Comparison of ENCODE assay signal across 9 cellular contexts in genomic region chr19:8577247-8577646, GRCh38. TPM values are rescaled to one million over a fixed set of nuclear protein-coding genes. Genes with fewer than 3 reads are reported as not detected.
A peak's percentile ranks its signal among the peaks of the same experiment; 100 is the strongest.
DNase-seq lines count a peak whose midpoint lies in the region; ATAC-seq and TF ChIP-seq lines count a peak whose summit lies in the region.
"Had no signal": no experiment of that assay in that cellular context is flagged by ENCODE, and none has a peak within 500 bp of the region (broad histone marks: within the 10 kb centered on the region; RNA-seq: fewer than 3 reads in every experiment).

Gene MYO1F, minus strand, starts transcription at chr19:8577442. Its CDS starts 133 bp downstream, at chr19:8577309.

- no CpG with 5 or more reads among the region's 7 CpGs for WGBS in mesendoderm (ENCODE audit: extremely low coverage, insufficient coverage, low lambda C conversion rate)

- peak; percentile 48 for DNase-seq in activated naive CD4-positive, alpha-beta T cell treated with anti-CD3 and anti-CD28 coated beads, Interleukin-2, amount 10 ng/mL, durations not matched to agents 7 days and 5 days
- DNase-seq in activated naive CD4-positive, alpha-beta T cell (lab: John Stamatoyannopoulos, UW) = no peak
- DNase-seq in activated naive CD4-positive, alpha-beta T cell treated with anti-CD3 and anti-CD28 coated beads, Interleukin-2, amount 50 U/mL, for 72 hours (ENCODE audit: low spot score in 2 of 2) = no peak
- DNase-seq in mesendoderm = no peak
- no peak for DNase-seq in vagina (ENCODE audit: extremely low spot score in 2 of 2)
- DNase-seq in DMS 273 treated with DMSO at 0.1 percent for 48 hours (lab: John Stamatoyannopoulos, UW) = no peak
- DNase-seq: NCI-H345 had no signal

- no peaks in the 10 kb centered on the region for H3K79me2 ChIP-seq in mesendoderm (ENCODE audit: control insufficient read depth, insufficient read depth, low read length)

- H3K79me1 ChIP-seq in mesendoderm (ENCODE audit: low read length) = no peaks in the 10 kb centered on the region

- no peak within 1 kb of the TSS for H4K5ac ChIP-seq in mesendoderm (ENCODE audit: low read length)

- peak within 1 kb of the TSS; percentile 98 for H3K4me3 Mint-ChIP-seq in activated naive CD4-positive, alpha-beta T cell treated with anti-CD3 and anti-CD28 coated beads, Interleukin-2, amount 10 ng/mL, durations not matched to agents 7 days and 5 days

- H3K4me1 ChIP-seq in mesendoderm (ENCODE audit: control insufficient read depth, low read depth, low read length) = peaks cover 4% of the 10 kb centered on the region
- H3K4me1 ChIP-seq in vagina = peaks cover 23% of the 10 kb centered on the region

- H3K56ac ChIP-seq in mesendoderm (ENCODE audit: low read length) = peak within 1 kb of the TSS; percentile 64

- no peak for TF ChIP-seq CTCF in vagina (IDR thresholded peaks at IDR 0.05)

- H3K18ac ChIP-seq in mesendoderm (ENCODE audit: low read length) = no peak within 1 kb of the TSS

- H3K36me3 ChIP-seq in mesendoderm (ENCODE audit: control insufficient read depth, insufficient read depth, low read length) (no peaks in the 10 kb centered on the region), vagina (no peaks in the 10 kb centered on the region)

- no peak within 1 kb of the TSS for H3K27ac ChIP-seq in mesendoderm (ENCODE audit: low read depth, low read length)
- no peak within 1 kb of the TSS for H3K27ac ChIP-seq in vagina

- no peak within 1 kb of the TSS for H3K4me3 ChIP-seq in mesendoderm (ENCODE audit: low read length)
- H3K4me3 ChIP-seq in vagina = peak within 1 kb of the TSS; percentile 24 to 35

- H3K4me2 ChIP-seq in mesendoderm (ENCODE audit: low read length) = no peak within 1 kb of the TSS

- no peaks in the 10 kb centered on the region for H3K27me3 ChIP-seq in mesendoderm (ENCODE audit: insufficient read depth, low read length, poor library complexity)
- no peaks in the 10 kb centered on the region for H3K27me3 ChIP-seq in vagina

- no peak within 1 kb of the TSS for H3K4ac ChIP-seq in mesendoderm (ENCODE audit: low read depth, low read length)

- no peak within 1 kb of the TSS for H3K23ac ChIP-seq in mesendoderm (ENCODE audit: low read length)

- peaks cover 80% of the 10 kb centered on the region for H3K4me1 Mint-ChIP-seq in activated naive CD4-positive, alpha-beta T cell treated with anti-CD3 and anti-CD28 coated beads, Interleukin-2, amount 10 ng/mL, durations not matched to agents 7 days and 5 days

- H4K8ac ChIP-seq in mesendoderm (ENCODE audit: low read depth, low read length) = no peak within 1 kb of the TSS

- no peaks in the 10 kb centered on the region for H3K9me3 ChIP-seq in vagina

- H3K27ac Mint-ChIP-seq in activated naive CD4-positive, alpha-beta T cell treated with anti-CD3 and anti-CD28 coated beads, Interleukin-2, amount 10 ng/mL, durations not matched to agents 7 days and 5 days = peak within 1 kb of the TSS; percentile 93
- H3K27ac Mint-ChIP-seq in activated naive CD4-positive, alpha-beta T cell treated with anti-CD3 and anti-CD28 coated beads, Interleukin-2, amount 50 U/mL, for 72 hours = peak within 1 kb of the TSS; percentile 63 to 72

- CTCF ChIA-PET in activated naive CD4-positive, alpha-beta T cell treated with anti-CD3 and anti-CD28 coated beads, Interleukin-2, amount 10 ng/mL, durations not matched to agents 7 days and 5 days (lab: Charles Lee) = interaction anchor here (1.1 to 6.4 kb wide), 15 partner anchors 7 to 229 kb away, joined by 3 to 82 read pairs (median 10); partner anchors contain the start of genes MARCHF2 and ZNF414

- H2BK15ac ChIP-seq in mesendoderm (replicated peaks; ENCODE audit: low read depth) = no peak within 1 kb of the TSS

- peaks cover 5% of the 10 kb centered on the region for H3K9me3 Mint-ChIP-seq in activated naive CD4-positive, alpha-beta T cell treated with anti-CD3 and anti-CD28 coated beads, Interleukin-2, amount 10 ng/mL, durations not matched to agents 7 days and 5 days
- H3K9me3 Mint-ChIP-seq in activated naive CD4-positive, alpha-beta T cell treated with anti-CD3 and anti-CD28 coated beads, Interleukin-2, amount 50 U/mL, for 72 hours = no peaks in the 10 kb centered on the region

- H2BK120ac ChIP-seq in mesendoderm (ENCODE audit: low read depth, low read length) = no peak within 1 kb of the TSS

- intact Hi-C loops in vagina (cut with DNase I) = no loop called here

- H3K9ac ChIP-seq in mesendoderm (ENCODE audit: low read length) = no peak within 1 kb of the TSS

- no peak within 1 kb of the TSS for H2AK5ac ChIP-seq in mesendoderm (ENCODE audit: low read length)

- TF ChIP-seq POLR2A in vagina (IDR thresholded peaks at IDR 0.05) = no peak

- ATAC-seq in activated naive CD4-positive, alpha-beta T cell treated with anti-CD3 and anti-CD28 coated beads, Interleukin-2, amount 50 U/mL, for 72 hours = no peak
- ATAC-seq in HG02642 (IDR thresholded peaks at IDR 0.05; ENCODE audit: poor library complexity, unreplicated experiment) (no peak), HG03045 (IDR thresholded peaks at IDR 0.05; ENCODE audit: unreplicated experiment) (no peak)

- peaks cover 49% of the 10 kb centered on the region for H3K36me3 Mint-ChIP-seq in activated naive CD4-positive, alpha-beta T cell treated with anti-CD3 and anti-CD28 coated beads, Interleukin-2, amount 10 ng/mL, durations not matched to agents 7 days and 5 days
- H3K36me3 Mint-ChIP-seq in activated naive CD4-positive, alpha-beta T cell treated with anti-CD3 and anti-CD28 coated beads, Interleukin-2, amount 50 U/mL, for 72 hours = no peaks in the 10 kb centered on the region

- H3K27me3 Mint-ChIP-seq in activated naive CD4-positive, alpha-beta T cell treated with anti-CD3 and anti-CD28 coated beads, Interleukin-2, amount 10 ng/mL, durations not matched to agents 7 days and 5 days = peaks cover 7% of the 10 kb centered on the region

- peak within 1 kb of the TSS; percentile 59 for H2BK5ac ChIP-seq in mesendoderm (ENCODE audit: low read length)

RNA-seq across cellular contexts. Expression of gene MYO1F, which starts in this region (rescaled TPM):
- 10 to 100 TPM; 12.4 to 16.2 TPM for total RNA-seq in activated naive CD4-positive, alpha-beta T cell treated with anti-CD3 and anti-CD28 coated beads, Interleukin-2, amount 50 U/mL, for 72 hours
- polyA plus RNA-seq in mesendoderm (2013, experiment 1 of 2) = 6.0 TPM
- 5.7 TPM for polyA plus RNA-seq in mesendoderm (2013, experiment 2 of 2)
- total RNA-seq in vagina = 20.4 TPM
